ENCODE assay signal across 1 cellular context in the genomic region with DNA sequence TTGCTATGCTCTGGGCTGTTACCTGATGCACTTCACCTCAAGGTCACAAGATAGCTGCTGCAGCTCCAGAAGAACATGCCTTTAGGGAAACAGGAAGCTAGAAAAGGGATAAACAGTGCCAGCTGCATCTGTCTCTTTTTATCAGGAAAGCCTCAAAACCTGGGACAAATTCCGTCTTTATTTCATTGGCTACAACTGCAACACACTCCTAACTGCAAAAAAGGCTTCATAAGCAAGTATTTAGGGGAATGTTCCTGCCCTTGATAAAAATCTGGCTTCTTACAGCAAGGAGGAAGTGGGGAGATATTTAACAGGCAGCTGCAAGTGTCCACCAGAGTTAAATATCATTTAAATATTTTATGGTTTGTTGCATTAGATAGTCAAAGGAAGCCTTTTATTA.
TF ChIP-seq lines count a peak whose summit lies in the region.

No MANE protein-coding gene starts in this region.

TF ChIP-seq in H1, 55 proteins besides CTCF, POLR2A, EP300 and RAD21 (continued from another document):
- TF ChIP-seq NANOG (IDR thresholded peaks at IDR 0.05; ENCODE audit: insufficient read depth, low read depth, low read length, poor library complexity, severe bottlenecking) (no peak), CEBPB (IDR thresholded peaks at IDR 0.05; ENCODE audit: low read depth, low read length) (no peak)
